In genomic region chr12:131939007-131939406, GRCh38 we compare ENCODE assay signal across 15 cellular contexts.
"Had no signal": no experiment of that assay in that cellular context is flagged by ENCODE, and none has a peak within 500 bp of the region (broad histone marks: within the 10 kb centered on the region; RNA-seq: fewer than 3 reads in every experiment).

No MANE protein-coding gene starts in this region.

- H3K4me2 ChIP-seq: smooth muscle cell had no signal

- H3K4me3 Mint-ChIP-seq: activated CD8-positive, alpha-beta T cell treated with anti-CD3 and anti-CD28 coated beads for 36 hours; natural killer cell; T-helper 1 cell treated with Interleukin-12 subunit alpha and Interleukin-12 subunit beta and Interleukin-4 antibody, amounts not matched to agents 30 μg/mL and 1 μg/mL, for 36 hours had no signal

- FAIRE-seq: frontal cortex, urothelium cell line had no signal

- H3K9me3 ChIP-seq: breast epithelium, heart right ventricle, neutrophil, right atrium auricular region had no signal

- H3K27me3 Mint-ChIP-seq: activated CD8-positive, alpha-beta T cell treated with anti-CD3 and anti-CD28 coated beads for 36 hours had no signal

- H3K4me1 Mint-ChIP-seq: natural killer cell had no signal

- ATAC-seq: activated CD8-positive, alpha-beta T cell treated with anti-CD3 and anti-CD28 coated beads for 36 hours; heart right ventricle; left lobe of liver; natural killer cell; SK-N-SH treated with all-trans-retinoic acid at 6 μM for 48 hours; stimulated activated naive CD8-positive, alpha-beta T cell treated with anti-CD3 and anti-CD28 coated beads, Interleukin-15, Interleukin-2, amounts not matched to agents 100 U/mL and 50 U/mL, for 24 hours had no signal

- H3K27ac Mint-ChIP-seq: activated CD8-positive, alpha-beta T cell treated with anti-CD3 and anti-CD28 coated beads for 36 hours; natural killer cell; T-helper 1 cell treated with Interleukin-12 subunit alpha and Interleukin-12 subunit beta and Interleukin-4 antibody, amounts not matched to agents 30 μg/mL and 1 μg/mL, for 36 hours had no signal

- H3K9me3 Mint-ChIP-seq: activated CD8-positive, alpha-beta T cell treated with anti-CD3 and anti-CD28 coated beads for 36 hours; natural killer cell; T-helper 1 cell treated with Interleukin-12 subunit alpha and Interleukin-12 subunit beta and Interleukin-4 antibody, amounts not matched to agents 30 μg/mL and 1 μg/mL, for 36 hours had no signal

- H3K27me3 ChIP-seq: breast epithelium, heart right ventricle, neutrophil, right atrium auricular region had no signal

- H3K4me3 ChIP-seq: breast epithelium, heart right ventricle, right atrium auricular region, smooth muscle cell had no signal

- H3K4me1 ChIP-seq: breast epithelium, heart right ventricle, right atrium auricular region had no signal

- H3K27ac ChIP-seq: breast epithelium, heart right ventricle, neutrophil, right atrium auricular region had no signal

- H3K36me3 ChIP-seq: breast epithelium had no signal

- DNase-seq: activated CD4-positive, alpha-beta T cell treated with anti-CD3 and anti-CD28 coated beads for 4 hours; activated CD8-positive, alpha-beta T cell treated with anti-CD3 and anti-CD28 coated beads for 36 hours; activated gamma-delta T cell treated with Interleukin-2 at 50 U/mL for 16 hours; heart right ventricle; natural killer cell; stimulated activated naive CD8-positive, alpha-beta T cell treated with anti-CD3 and anti-CD28 coated beads, Interleukin-15, Interleukin-2, amounts not matched to agents 100 U/mL and 50 U/mL, for 24 hours had no signal

- H3K36me3 Mint-ChIP-seq: natural killer cell had no signal
